ENCODE assay signal across 9 cellular contexts in the genomic region with DNA sequence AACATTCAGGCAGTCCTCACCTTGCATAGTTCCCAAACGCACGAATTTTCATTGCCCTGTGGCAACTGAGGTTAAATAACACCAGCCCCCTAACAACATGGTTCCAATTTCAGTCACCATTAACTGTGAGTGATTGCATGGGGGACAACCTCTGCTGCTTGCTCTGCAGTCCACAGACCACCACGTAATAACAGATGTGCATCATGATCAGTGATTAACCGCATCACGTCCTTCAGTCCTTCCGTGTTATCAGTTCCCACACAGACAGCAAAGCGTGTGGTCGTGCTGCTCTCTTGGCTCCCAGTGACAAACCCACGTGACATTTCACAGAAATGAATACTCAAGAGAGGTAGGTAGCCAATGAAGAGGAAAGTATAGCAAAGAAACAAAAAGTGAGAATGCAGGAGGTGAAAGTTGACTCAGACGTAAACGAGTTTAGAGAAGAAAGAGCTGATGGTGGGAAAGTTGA.
A peak's percentile ranks its signal among the peaks of the same experiment; 100 is the strongest.
DNase-seq lines count a peak whose midpoint lies in the region; ATAC-seq and TF ChIP-seq lines count a peak whose summit lies in the region.
"Had no signal": no experiment of that assay in that cellular context is flagged by ENCODE, and none has a peak within 500 bp of the region (broad histone marks: within the 10 kb centered on the region; RNA-seq: fewer than 3 reads in every experiment).

No MANE protein-coding gene starts in this region.

- peaks cover 21 to 69% (median 56%) of the 10 kb centered on the region in 4 donors for H3K4me1 ChIP-seq in liver (ENCODE audit: control insufficient read depth in 4 of 4, insufficient read depth in 4 of 4, low read length in 3 of 4)

- no peak for DNase-seq in endothelial cell (ENCODE audit: low spot score)
- no peak for DNase-seq in MV-4-11 (lab: John Stamatoyannopoulos, UW)
- no peak for DNase-seq in DMS79 treated with DMSO at 0.1 percent for 48 hours (lab: John Stamatoyannopoulos, UW)
- DNase-seq in glutamatergic neuron = no peak
- DNase-seq: activated gamma-delta T cell treated with Interleukin-2 at 50 U/mL for 16 hours had no signal

- no peaks in the 10 kb centered on the region for H3K27me3 ChIP-seq in liver (ENCODE audit: control insufficient read depth in 4 of 4, insufficient read depth in 4 of 4, low read length in 3 of 4)

- H3K36me3 Mint-ChIP-seq in endothelial cell (ENCODE audit: low read depth, unreplicated experiment) (no peaks in the 10 kb centered on the region), glutamatergic neuron (ENCODE audit: unreplicated experiment) (no peaks in the 10 kb centered on the region)

- H3K4me1 Mint-ChIP-seq in endothelial cell (ENCODE audit: unreplicated experiment) (peaks cover 27% of the 10 kb centered on the region), glutamatergic neuron (ENCODE audit: low read depth, unreplicated experiment) (peaks cover 8% of the 10 kb centered on the region)

- ATAC-seq in GM18502 (IDR thresholded peaks at IDR 0.05; ENCODE audit: poor library complexity, unreplicated experiment) (peak; percentile 94), GM21447 (IDR thresholded peaks at IDR 0.05; ENCODE audit: unreplicated experiment) (peak; percentile 85), HG03565 (IDR thresholded peaks at IDR 0.05; ENCODE audit: unreplicated experiment) (peak; percentile 86)

- TF ChIP-seq CTCF in liver (IDR thresholded peaks at IDR 0.05; ENCODE audit: low read depth, low read length, missing input control) (no peak), endothelial cell (IDR thresholded peaks at IDR 0.05; ENCODE audit: unreplicated experiment) (no peak), glutamatergic neuron (IDR thresholded peaks at IDR 0.05; ENCODE audit: partially characterized antibody, unreplicated experiment) (no peak)

- TF ChIP-seq RAD21 in liver (IDR thresholded peaks at IDR 0.05) = no peak

- no peak overlapping the region for H3K4me3 Mint-ChIP-seq in endothelial cell (ENCODE audit: unreplicated experiment)
- no peak overlapping the region for H3K4me3 Mint-ChIP-seq in glutamatergic neuron (ENCODE audit: unreplicated experiment)

- H3K4me3 ChIP-seq in liver (ENCODE audit: low read depth in 1 of 3, low read length in 3 of 3) = no peak overlapping the region

- H3K9me3 ChIP-seq in liver (ENCODE audit: control insufficient read depth in 4 of 4, low read length in 3 of 4) = no peaks in the 10 kb centered on the region

- H3K27ac ChIP-seq in liver (ENCODE audit: low read depth in 1 of 2, low read length in 2 of 2) = peak overlapping the region; percentile 76 to 80

- H3K27ac Mint-ChIP-seq in endothelial cell (ENCODE audit: unreplicated experiment) = no peak overlapping the region
- no peak overlapping the region for H3K27ac Mint-ChIP-seq in glutamatergic neuron (ENCODE audit: unreplicated experiment)

- no peak overlapping the region for H3K9ac ChIP-seq in liver (ENCODE audit: low read depth in 1 of 2, low read length in 2 of 2)

- WGBS in liver = 21% methylated on average over 11 of the region's 11 CpGs

- H3K27me3 Mint-ChIP-seq in endothelial cell (ENCODE audit: unreplicated experiment) = peaks cover 4% of the 10 kb centered on the region
- H3K27me3 Mint-ChIP-seq in glutamatergic neuron (ENCODE audit: unreplicated experiment) = no peaks in the 10 kb centered on the region

- no peaks in the 10 kb centered on the region for H3K36me3 ChIP-seq in liver (ENCODE audit: control insufficient read depth in 4 of 4, insufficient read depth in 3 of 4, low read depth in 1 of 4, low read length in 3 of 4)

- H3K9me3 Mint-ChIP-seq in endothelial cell (ENCODE audit: unreplicated experiment) = no peaks in the 10 kb centered on the region
- H3K9me3 Mint-ChIP-seq in glutamatergic neuron (ENCODE audit: unreplicated experiment) = no peaks in the 10 kb centered on the region

TF ChIP-seq in liver, 16 proteins besides CTCF, POLR2A, EP300 and RAD21:
- TF ChIP-seq YY1 (IDR thresholded peaks at IDR 0.05) = no peak
- no peak for TF ChIP-seq ATF3 (IDR thresholded peaks at IDR 0.05)
- no peak for TF ChIP-seq MAX (IDR thresholded peaks at IDR 0.05)
- no peak for TF ChIP-seq NR2F2 (IDR thresholded peaks at IDR 0.05)
- TF ChIP-seq SP1 (IDR thresholded peaks at IDR 0.05) = no peak
- TF ChIP-seq HNF4G (IDR thresholded peaks at IDR 0.05) = no peak
- TF ChIP-seq JUND (IDR thresholded peaks at IDR 0.05) = no peak
- TF ChIP-seq RXRA (IDR thresholded peaks at IDR 0.05) = no peak
- no peak for TF ChIP-seq EGR1 (IDR thresholded peaks at IDR 0.05; ENCODE audit: low read depth in 2 of 2)
- no peak for TF ChIP-seq HNF4A (conservative IDR thresholded peaks at IDR 0.05)
- TF ChIP-seq ZBTB33 (IDR thresholded peaks at IDR 0.05) = no peak
- TF ChIP-seq, protein P1, sequence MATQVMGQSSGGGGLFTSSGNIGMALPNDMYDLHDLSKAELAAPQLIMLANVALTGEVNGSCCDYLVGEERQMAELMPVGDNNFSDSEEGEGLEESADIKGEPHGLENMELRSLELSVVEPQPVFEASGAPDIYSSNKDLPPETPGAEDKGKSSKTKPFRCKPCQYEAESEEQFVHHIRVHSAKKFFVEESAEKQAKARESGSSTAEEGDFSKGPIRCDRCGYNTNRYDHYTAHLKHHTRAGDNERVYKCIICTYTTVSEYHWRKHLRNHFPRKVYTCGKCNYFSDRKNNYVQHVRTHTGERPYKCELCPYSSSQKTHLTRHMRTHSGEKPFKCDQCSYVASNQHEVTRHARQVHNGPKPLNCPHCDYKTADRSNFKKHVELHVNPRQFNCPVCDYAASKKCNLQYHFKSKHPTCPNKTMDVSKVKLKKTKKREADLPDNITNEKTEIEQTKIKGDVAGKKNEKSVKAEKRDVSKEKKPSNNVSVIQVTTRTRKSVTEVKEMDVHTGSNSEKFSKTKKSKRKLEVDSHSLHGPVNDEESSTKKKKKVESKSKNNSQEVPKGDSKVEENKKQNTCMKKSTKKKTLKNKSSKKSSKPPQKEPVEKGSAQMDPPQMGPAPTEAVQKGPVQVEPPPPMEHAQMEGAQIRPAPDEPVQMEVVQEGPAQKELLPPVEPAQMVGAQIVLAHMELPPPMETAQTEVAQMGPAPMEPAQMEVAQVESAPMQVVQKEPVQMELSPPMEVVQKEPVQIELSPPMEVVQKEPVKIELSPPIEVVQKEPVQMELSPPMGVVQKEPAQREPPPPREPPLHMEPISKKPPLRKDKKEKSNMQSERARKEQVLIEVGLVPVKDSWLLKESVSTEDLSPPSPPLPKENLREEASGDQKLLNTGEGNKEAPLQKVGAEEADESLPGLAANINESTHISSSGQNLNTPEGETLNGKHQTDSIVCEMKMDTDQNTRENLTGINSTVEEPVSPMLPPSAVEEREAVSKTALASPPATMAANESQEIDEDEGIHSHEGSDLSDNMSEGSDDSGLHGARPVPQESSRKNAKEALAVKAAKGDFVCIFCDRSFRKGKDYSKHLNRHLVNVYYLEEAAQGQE (IDR thresholded peaks at IDR 0.05) = no peak
- no peak for TF ChIP-seq FOXA1 (IDR thresholded peaks at IDR 0.05)
- TF ChIP-seq TAF1 (conservative IDR thresholded peaks at IDR 0.05) = no peak
- TF ChIP-seq FOXA2 (IDR thresholded peaks at IDR 0.05) = no peak
- TF ChIP-seq GABPA (IDR thresholded peaks at IDR 0.05 in 1 of 2, conservative IDR thresholded peaks at IDR 0.05 in 1 of 2) = no peak
